ENCODE assay signal across 8 cellular contexts in genomic region chr1:202122639-202123335, GRCh38. TPM values are rescaled to one million over a fixed set of nuclear protein-coding genes. Genes with fewer than 3 reads are reported as not detected.
DNase-seq lines count a peak whose midpoint lies in the region; ATAC-seq lines count a peak whose summit lies in the region.

GPR37L1 (plus strand) TSS chr1:202122917; CDS start chr1:202122964, 47 bp downstream.

- POLR2A ChIA-PET in activated CD8-positive, alpha-beta T cell treated with anti-CD3 and anti-CD28 coated beads, Interleukin-2, amount 10 ng/mL, durations not matched to agents 7 days and 5 days (lab: Charles Lee), result no interaction called here

- no peaks in the 10 kb centered on the region for H3K36me3 Mint-ChIP-seq in activated CD8-positive, alpha-beta T cell treated with anti-CD3 and anti-CD28 coated beads, Interleukin-2, amount 10 ng/mL, durations not matched to agents 7 days and 5 days (ENCODE audit: low read depth)

- no peaks in the 10 kb centered on the region for H3K9me3 Mint-ChIP-seq in activated CD8-positive, alpha-beta T cell treated with anti-CD3 and anti-CD28 coated beads, Interleukin-2, amount 10 ng/mL, durations not matched to agents 7 days and 5 days (ENCODE audit: insufficient read depth)

- CTCF ChIA-PET in activated CD8-positive, alpha-beta T cell treated with anti-CD3 and anti-CD28 coated beads, Interleukin-2, amount 10 ng/mL, durations not matched to agents 7 days and 5 days (lab: Charles Lee), result interaction anchor here (1.5 kb wide), 1 partner anchor 13 kb away, joined by 4 read pairs; no protein-coding TSS in a partner anchor

- peak; percentile 59 for DNase-seq in EL
- peak; percentile 76 for DNase-seq in SK-N-DZ (ENCODE audit: low spot score)
- DNase-seq in glomerular visceral epithelial cell (ENCODE audit: extremely low spot score), result peak; percentile 75
- peak; percentile 94 for DNase-seq in pons (ENCODE audit: low spot score)
- no peak for DNase-seq in GDM1 (lab: John Stamatoyannopoulos, UW)
- DNase-seq in activated CD8-positive, alpha-beta T cell treated with anti-CD3 and anti-CD28 coated beads, Interleukin-2, amount 10 ng/mL, durations not matched to agents 7 days and 5 days, result no peak

- no peak for ATAC-seq in GM21529 (IDR thresholded peaks at IDR 0.05; ENCODE audit: unreplicated experiment)
- ATAC-seq in GM21423 (IDR thresholded peaks at IDR 0.05; ENCODE audit: unreplicated experiment), result no peak
- no peak for ATAC-seq in activated CD8-positive, alpha-beta T cell treated with anti-CD3 and anti-CD28 coated beads, Interleukin-2, amount 10 ng/mL, durations not matched to agents 7 days and 5 days

- H3K4me1 Mint-ChIP-seq in activated CD8-positive, alpha-beta T cell treated with anti-CD3 and anti-CD28 coated beads, Interleukin-2, amount 10 ng/mL, durations not matched to agents 7 days and 5 days (ENCODE audit: low read depth), result no peaks in the 10 kb centered on the region

- H3K27me3 Mint-ChIP-seq in activated CD8-positive, alpha-beta T cell treated with anti-CD3 and anti-CD28 coated beads, Interleukin-2, amount 10 ng/mL, durations not matched to agents 7 days and 5 days (ENCODE audit: low read depth), result peaks cover 9% of the 10 kb centered on the region

- H3K27ac Mint-ChIP-seq in activated CD8-positive, alpha-beta T cell treated with anti-CD3 and anti-CD28 coated beads, Interleukin-2, amount 10 ng/mL, durations not matched to agents 7 days and 5 days, result no peak within 1 kb of the TSS

- H3K4me3 Mint-ChIP-seq in activated CD8-positive, alpha-beta T cell treated with anti-CD3 and anti-CD28 coated beads, Interleukin-2, amount 10 ng/mL, durations not matched to agents 7 days and 5 days, result no peak within 1 kb of the TSS

RNA-seq across cellular contexts. Expression of gene GPR37L1, which starts in this region (rescaled TPM):
- polyA plus RNA-seq in SK-N-DZ (2014; cell fraction: cytosol; rRNA removed), result 0.16 TPM in 1 of 2 replicates, not detected in the other
- 0.02 and 0.03 TPM in 2 replicates for polyA plus RNA-seq in SK-N-DZ (2014; cell fraction: nucleus; rRNA removed)
- total RNA-seq in activated CD8-positive, alpha-beta T cell treated with anti-CD3 and anti-CD28 coated beads, Interleukin-2, amount 10 ng/mL, durations not matched to agents 7 days and 5 days, result not detected

Comparison
In these comparisons a context has a peak if more than half of its experiments do, and no peak if none do; other contexts are left out.
1. DNase-seq: peak in EL (single experiment), SK-N-DZ (single experiment), glomerular visceral epithelial cell (single experiment) and pons (single experiment); none in GDM1 (single experiment) and activated CD8-positive, alpha-beta T cell treated with anti-CD3 and anti-CD28 coated beads, Interleukin-2, amount 10 ng/mL, durations not matched to agents 7 days and 5 days (single experiment).